Comparison of ENCODE assay signal across 8 cellular contexts in the genomic region with DNA sequence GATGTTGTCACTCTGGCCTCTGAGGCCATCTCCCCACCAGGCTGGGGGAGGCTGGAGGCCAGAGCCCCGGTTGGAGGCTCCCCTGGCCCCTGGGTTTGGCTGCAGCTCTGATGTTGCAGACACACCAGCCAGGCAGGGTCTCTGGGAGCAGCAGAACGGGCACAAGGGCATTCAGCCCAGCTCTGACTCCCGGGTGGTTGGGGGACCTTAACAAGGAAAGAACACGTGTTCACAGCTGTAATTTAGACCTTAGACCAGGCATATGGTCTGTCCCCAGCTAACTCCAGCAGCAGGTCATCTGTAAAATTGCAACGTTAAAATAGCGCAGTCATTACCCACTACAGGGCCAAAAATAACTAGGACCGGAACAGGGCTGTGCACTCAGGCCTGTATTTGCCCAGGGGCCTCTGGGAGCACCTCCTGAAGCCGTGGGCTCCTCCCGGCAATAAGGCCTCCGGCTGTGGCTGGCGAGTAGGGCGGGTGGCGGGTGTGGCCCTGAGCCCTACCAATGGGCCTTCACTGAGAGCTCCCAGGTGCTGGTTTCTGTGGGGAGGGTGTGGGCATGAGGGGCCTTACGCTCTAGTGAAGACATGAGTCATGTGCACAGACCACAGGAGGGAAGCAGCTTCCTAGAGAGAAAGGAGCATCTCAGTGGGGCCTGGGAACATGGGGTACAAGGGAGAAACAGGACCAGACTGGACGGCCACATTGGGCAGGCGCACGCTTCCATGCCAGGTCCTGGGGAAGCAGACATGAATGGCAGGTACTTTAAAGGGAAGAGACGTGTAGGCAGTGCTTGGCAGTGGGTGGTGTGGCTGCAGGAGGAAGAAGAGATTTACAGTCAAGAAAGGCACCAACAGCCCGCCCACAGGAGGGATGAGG. TPM values are rescaled to one million over a fixed set of nuclear protein-coding genes. Genes with fewer than 3 reads are reported as not detected.
DNase-seq lines count a peak whose midpoint lies in the region; ATAC-seq and TF ChIP-seq lines count a peak whose summit lies in the region.

No MANE protein-coding gene starts in this region.

- ATAC-seq in HG02588 (IDR thresholded peaks at IDR 0.05; ENCODE audit: unreplicated experiment): peak; percentile 92

- peak; percentile 36 for TF ChIP-seq POLR2A in GM15510 (IDR thresholded peaks at IDR 0.05; ENCODE audit: borderline replicate concordance, extremely low read depth, insufficient read length)

- peak; percentile 99 for DNase-seq in MV-4-11 (lab: John Stamatoyannopoulos, UW)
- DNase-seq in activated CD4-positive, alpha-beta T cell treated with anti-CD3 and anti-CD28 coated beads, Interleukin-2, amount 50 U/mL, for 48 hours: peak; percentile 86 to 90
- DNase-seq in effector CD8-positive, alpha-beta T cell (lab: John Stamatoyannopoulos, UW): peak; percentile 51
- peak; percentile 67 for DNase-seq in renal cortical epithelial cell (ENCODE audit: low read depth)
- no peak for DNase-seq in DMS53 (lab: John Stamatoyannopoulos, UW)
- no peak for DNase-seq in HuH-7 (ENCODE audit: low spot score)

RNA-seq across cellular contexts. Expression of a gene that starts 6.1 kb away (rescaled TPM):
- total RNA-seq in renal cortical epithelial cell: 5.4 and 6.9 TPM in 2 replicates

Comparison
In these comparisons a context has a peak if more than half of its experiments do, and no peak if none do; other contexts are left out.
1. DNase-seq: peak in MV-4-11 (single experiment), activated CD4-positive, alpha-beta T cell treated with anti-CD3 and anti-CD28 coated beads, Interleukin-2, amount 50 U/mL, for 48 hours (2 of 2), effector CD8-positive, alpha-beta T cell (single experiment) and renal cortical epithelial cell (single experiment); none in DMS53 (single experiment) and HuH-7 (single experiment).